1 cellular context compared by ENCODE assay signal in genomic region chr10:7686351-7687171, GRCh38.
TF ChIP-seq lines count a peak whose summit lies in the region.

No MANE protein-coding gene starts in this region.

TF ChIP-seq in SK-N-SH treated with all-trans-retinoic acid at 6 μM for 48 hours, 23 proteins besides CTCF, POLR2A, EP300 and RAD21 (continued from another document):
- TF ChIP-seq ZC3H10 (CRISPR knock-in tag; IDR thresholded peaks at IDR 0.05), result no peak
